36 cellular contexts compared by ENCODE assay signal in genomic region chr5:118088448-118088847, GRCh38.
"Had no signal": no experiment of that assay in that cellular context is flagged by ENCODE, and none has a peak within 500 bp of the region (broad histone marks: within the 10 kb centered on the region; RNA-seq: fewer than 3 reads in every experiment).

No MANE protein-coding gene starts in this region.

- H3K27ac Mint-ChIP-seq: activated CD4-positive, alpha-beta memory T cell treated with anti-CD3 and anti-CD28 coated beads, Interleukin-2, amount 10 ng/mL, durations not matched to agents 7 days and 5 days; activated CD4-positive, alpha-beta T cell treated with anti-CD3 and anti-CD28 coated beads for 36 hours; activated CD4-positive, alpha-beta T cell treated with anti-CD3 and anti-CD28 coated beads, Interleukin-2, amount 10 ng/mL, durations not matched to agents 7 days and 5 days; activated CD8-positive, alpha-beta memory T cell treated with anti-CD3 and anti-CD28 coated beads, Interleukin-2, amount 10 ng/mL, durations not matched to agents 7 days and 5 days; activated CD8-positive, alpha-beta T cell treated with anti-CD3 and anti-CD28 coated beads, Interleukin-2, amount 10 ng/mL, durations not matched to agents 7 days and 5 days; activated naive CD4-positive, alpha-beta T cell treated with anti-CD3 and anti-CD28 coated beads for 36 hours; activated naive CD4-positive, alpha-beta T cell treated with anti-CD3 and anti-CD28 coated beads, Interleukin-2, amount 50 U/mL, for 72 hours; activated naive CD8-positive, alpha-beta T cell treated with anti-CD3 and anti-CD28 coated beads for 36 hours; activated T-cell treated with anti-CD3 and anti-CD28 coated beads, Interleukin-2, amount 50 U/mL, for 72 hours; activated T-helper 1 cell treated with anti-CD3 and anti-CD28 coated beads, Interleukin-12 subunit alpha, Interleukin-12 subunit beta, Interleukin-2, Interleukin-4 antibody, amounts not matched to agents 30 ng/mL and 10 ng/mL and 1 ng/mL, durations not matched to agents 14 hours and 24 hours and 36 hours; activated T-helper 17 cell treated with anti-CD3 and anti-CD28 coated beads, Interleukin-2, amount 50 U/mL, for 72 hours; T-helper 1 cell treated with Interleukin-12 subunit alpha and Interleukin-12 subunit beta and Interleukin-4 antibody, amounts not matched to agents 30 μg/mL and 1 μg/mL, for 36 hours; T-helper 2 cell treated with Interferon-gamma antibody and Interleukin-4, amounts not matched to agents 5 μg/mL and 100 μg/mL, for 36 hours; WTC11 had no signal

- H3K36me3 ChIP-seq: adrenal gland, brain microvascular endothelial cell, breast epithelium, WERI-Rb-1 had no signal

- DNase-seq: activated CD4-positive, alpha-beta memory T cell treated with anti-CD3 and anti-CD28 coated beads, Interleukin-2, amount 10 ng/mL, durations not matched to agents 7 days and 5 days; activated CD4-positive, alpha-beta T cell treated with anti-CD3 and anti-CD28 coated beads for 1 hour; activated CD4-positive, alpha-beta T cell treated with anti-CD3 and anti-CD28 coated beads for 36 hours; activated CD4-positive, alpha-beta T cell treated with anti-CD3 and anti-CD28 coated beads for 48 hours; activated CD4-positive, alpha-beta T cell treated with anti-CD3 and anti-CD28 coated beads, Interleukin-2, amount 10 ng/mL, durations not matched to agents 7 days and 5 days; activated CD4-positive, alpha-beta T cell treated with anti-CD3 and anti-CD28 coated beads, Interleukin-2, amount 50 U/mL, for 48 hours; activated CD4-positive, CD25-positive, alpha-beta regulatory T cell; activated CD8-positive, alpha-beta memory T cell treated with anti-CD3 and anti-CD28 coated beads for 24 hours; activated CD8-positive, alpha-beta memory T cell treated with anti-CD3 and anti-CD28 coated beads, Interleukin-2, amount 10 ng/mL, durations not matched to agents 7 days and 5 days; activated CD8-positive, alpha-beta memory T cell treated with anti-CD3 and anti-CD28 coated beads, Interleukin-2, amount 50 U/mL, for 48 hours; activated CD8-positive, alpha-beta T cell treated with anti-CD3 and anti-CD28 coated beads, Interleukin-2, amount 10 ng/mL, durations not matched to agents 7 days and 5 days; activated effector memory CD4-positive, alpha-beta T cell treated with anti-CD3 and anti-CD28 coated beads, Interleukin-2, amount 50 U/mL, for 16 hours; activated gamma-delta T cell treated with Interleukin-2 at 50 U/mL for 16 hours; activated naive CD4-positive, alpha-beta T cell; activated naive CD4-positive, alpha-beta T cell treated with anti-CD3 and anti-CD28 coated beads for 36 hours; activated naive CD4-positive, alpha-beta T cell treated with anti-CD3 and anti-CD28 coated beads, Interleukin-2, amount 50 U/mL, for 16 hours; activated naive CD8-positive, alpha-beta T cell treated with anti-CD3 and anti-CD28 coated beads for 36 hours; activated T-cell treated with anti-CD3 and anti-CD28 coated beads, Interleukin-2, amount 50 U/mL, for 4 hours; activated T-cell treated with anti-CD3 and anti-CD28 coated beads, Interleukin-2, amount 50 U/mL, for 72 hours; adrenal gland; amniotic stem cell; aorta; body of pancreas; brain microvascular endothelial cell; central memory CD4-positive, alpha-beta T cell; T-helper 1 cell; T-helper 2 cell; T-helper 9 cell; WERI-Rb-1 had no signal

- H3K4me3 Mint-ChIP-seq: activated CD4-positive, alpha-beta memory T cell treated with anti-CD3 and anti-CD28 coated beads, Interleukin-2, amount 10 ng/mL, durations not matched to agents 7 days and 5 days; activated CD4-positive, alpha-beta T cell treated with anti-CD3 and anti-CD28 coated beads for 36 hours; activated CD4-positive, alpha-beta T cell treated with anti-CD3 and anti-CD28 coated beads, Interleukin-2, amount 10 ng/mL, durations not matched to agents 7 days and 5 days; activated CD8-positive, alpha-beta memory T cell treated with anti-CD3 and anti-CD28 coated beads, Interleukin-2, amount 10 ng/mL, durations not matched to agents 7 days and 5 days; activated CD8-positive, alpha-beta T cell treated with anti-CD3 and anti-CD28 coated beads, Interleukin-2, amount 10 ng/mL, durations not matched to agents 7 days and 5 days; activated naive CD4-positive, alpha-beta T cell treated with anti-CD3 and anti-CD28 coated beads for 36 hours; activated naive CD8-positive, alpha-beta T cell treated with anti-CD3 and anti-CD28 coated beads for 36 hours; activated T-cell treated with anti-CD3 and anti-CD28 coated beads, Interleukin-2, amount 50 U/mL, for 4 hours; activated T-cell treated with anti-CD3 and anti-CD28 coated beads, Interleukin-2, amount 50 U/mL, for 72 hours; activated T-helper 1 cell treated with anti-CD3 and anti-CD28 coated beads, Interleukin-12 subunit alpha, Interleukin-12 subunit beta, Interleukin-2, Interleukin-4 antibody, amounts not matched to agents 30 ng/mL and 10 ng/mL and 1 ng/mL, durations not matched to agents 14 hours and 24 hours and 36 hours; activated T-helper 17 cell treated with anti-CD3 and anti-CD28 coated beads, Interleukin-2, amount 50 U/mL, for 72 hours; T-helper 1 cell treated with Interleukin-12 subunit alpha and Interleukin-12 subunit beta and Interleukin-4 antibody, amounts not matched to agents 30 μg/mL and 1 μg/mL, for 36 hours; T-helper 2 cell treated with Interferon-gamma antibody and Interleukin-4, amounts not matched to agents 5 μg/mL and 100 μg/mL, for 36 hours; WTC11 had no signal

- H3K4me1 Mint-ChIP-seq: activated CD4-positive, alpha-beta memory T cell treated with anti-CD3 and anti-CD28 coated beads, Interleukin-2, amount 10 ng/mL, durations not matched to agents 7 days and 5 days; activated CD4-positive, alpha-beta T cell treated with anti-CD3 and anti-CD28 coated beads for 36 hours; activated CD4-positive, alpha-beta T cell treated with anti-CD3 and anti-CD28 coated beads, Interleukin-2, amount 10 ng/mL, durations not matched to agents 7 days and 5 days; activated CD8-positive, alpha-beta memory T cell treated with anti-CD3 and anti-CD28 coated beads, Interleukin-2, amount 10 ng/mL, durations not matched to agents 7 days and 5 days; activated naive CD8-positive, alpha-beta T cell treated with anti-CD3 and anti-CD28 coated beads for 36 hours; activated T-helper 17 cell treated with anti-CD3 and anti-CD28 coated beads, Interleukin-2, amount 50 U/mL, for 72 hours; WTC11 had no signal

- H3K36me3 Mint-ChIP-seq: activated CD8-positive, alpha-beta memory T cell treated with anti-CD3 and anti-CD28 coated beads, Interleukin-2, amount 10 ng/mL, durations not matched to agents 7 days and 5 days; activated naive CD4-positive, alpha-beta T cell treated with anti-CD3 and anti-CD28 coated beads, Interleukin-2, amount 50 U/mL, for 72 hours; activated naive CD8-positive, alpha-beta T cell treated with anti-CD3 and anti-CD28 coated beads for 36 hours; WTC11 had no signal

- H3K27me3 ChIP-seq: adrenal gland, body of pancreas, brain microvascular endothelial cell, breast epithelium had no signal

- H3K9me3 ChIP-seq: adrenal gland, body of pancreas, breast epithelium had no signal

- H3K4me1 ChIP-seq: adrenal gland, body of pancreas, breast epithelium had no signal

- H3K9me3 Mint-ChIP-seq: activated CD4-positive, alpha-beta T cell treated with anti-CD3 and anti-CD28 coated beads, Interleukin-2, amount 10 ng/mL, durations not matched to agents 7 days and 5 days; WTC11 had no signal

- H3K27ac ChIP-seq: adrenal gland, body of pancreas, brain microvascular endothelial cell, breast epithelium, WERI-Rb-1 had no signal

- H3K27me3 Mint-ChIP-seq: activated CD4-positive, alpha-beta memory T cell treated with anti-CD3 and anti-CD28 coated beads, Interleukin-2, amount 10 ng/mL, durations not matched to agents 7 days and 5 days; activated CD4-positive, alpha-beta T cell treated with anti-CD3 and anti-CD28 coated beads for 36 hours; activated CD4-positive, alpha-beta T cell treated with anti-CD3 and anti-CD28 coated beads, Interleukin-2, amount 10 ng/mL, durations not matched to agents 7 days and 5 days; activated CD8-positive, alpha-beta memory T cell treated with anti-CD3 and anti-CD28 coated beads, Interleukin-2, amount 10 ng/mL, durations not matched to agents 7 days and 5 days; activated naive CD8-positive, alpha-beta T cell treated with anti-CD3 and anti-CD28 coated beads for 36 hours; activated T-helper 17 cell treated with anti-CD3 and anti-CD28 coated beads, Interleukin-2, amount 50 U/mL, for 72 hours had no signal

- H3K4me3 ChIP-seq: adrenal gland, body of pancreas, breast epithelium had no signal
